23 cellular contexts compared by ENCODE assay signal in genomic region chr16:84947022-84947421, GRCh38.
A peak's percentile ranks its signal among the peaks of the same experiment; 100 is the strongest.
DNase-seq lines count a peak whose midpoint lies in the region; ATAC-seq and TF ChIP-seq lines count a peak whose summit lies in the region.
"Had no signal": no experiment of that assay in that cellular context is flagged by ENCODE, and none has a peak within 500 bp of the region (broad histone marks: within the 10 kb centered on the region; RNA-seq: fewer than 3 reads in every experiment).

No MANE protein-coding gene starts in this region.

- no peak overlapping the region for H3K14ac ChIP-seq in neuronal stem cell (ENCODE audit: low read length)

- ATAC-seq in left ventricle myocardium superior = peak; percentile 33
- no peak for ATAC-seq in activated naive CD4-positive, alpha-beta T cell treated with anti-CD3 and anti-CD28 coated beads, Interleukin-2, amount 50 U/mL, for 72 hours
- ATAC-seq: activated CD8-positive, alpha-beta T cell treated with anti-CD3 and anti-CD28 coated beads for 36 hours; esophagus mucosa; left lobe of liver; natural killer cell treated with Interleukin-12 subunit alpha and Interleukin-12 subunit beta and Interleukin-15 and Interleukin-18, amount 100 ng/mL, for 72 hours; sciatic nerve had no signal

- no peaks in the 10 kb centered on the region for H3K36me3 ChIP-seq in left ventricle myocardium inferior
- no peaks in the 10 kb centered on the region for H3K36me3 ChIP-seq in vagina
- H3K36me3 ChIP-seq in neuronal stem cell (replicated peaks in 1 of 2; ENCODE audit: control insufficient read depth in 2 of 2, insufficient read depth in 2 of 2, low read length in 2 of 2) = no peaks in the 10 kb centered on the region
- H3K36me3 ChIP-seq: heart right ventricle, upper lobe of left lung had no signal

- H3K4me3 ChIP-seq in left ventricle myocardium inferior (no peak overlapping the region), vagina (no peak overlapping the region), neuronal stem cell (ENCODE audit: low read length in 2 of 2) (no peak overlapping the region)
- H3K4me3 ChIP-seq: heart right ventricle, upper lobe of left lung had no signal

- no peaks in the 10 kb centered on the region for H3K36me3 Mint-ChIP-seq in activated naive CD4-positive, alpha-beta T cell treated with anti-CD3 and anti-CD28 coated beads, Interleukin-2, amount 50 U/mL, for 72 hours
- H3K36me3 Mint-ChIP-seq: natural killer cell treated with Interleukin-12 subunit alpha and Interleukin-12 subunit beta and Interleukin-15 and Interleukin-18, amount 100 ng/mL, for 72 hours had no signal

- no peak overlapping the region for H2BK120ac ChIP-seq in neuronal stem cell (ENCODE audit: low read depth, low read length)

- H3K4me1 ChIP-seq in left ventricle myocardium inferior = peaks cover 3% of the 10 kb centered on the region
- H3K4me1 ChIP-seq in vagina = peaks cover 21% of the 10 kb centered on the region
- H3K4me1 ChIP-seq in neuronal stem cell (ENCODE audit: control insufficient read depth in 2 of 2, insufficient read depth in 1 of 2, low read depth in 1 of 2, low read length in 2 of 2) = no peaks in the 10 kb centered on the region

- H3K4ac ChIP-seq in neuronal stem cell (ENCODE audit: low read length) = no peak overlapping the region

- no peak overlapping the region for H4K8ac ChIP-seq in neuronal stem cell (ENCODE audit: low read depth, low read length)

- intact Hi-C loops in left ventricle myocardium superior (cut with micrococcal nuclease) (no loop called here), left ventricle myocardium inferior (cut with micrococcal nuclease) (no loop called here), vagina (cut with DNase I) (no loop called here)

- H3K27ac Mint-ChIP-seq in activated naive CD4-positive, alpha-beta T cell treated with anti-CD3 and anti-CD28 coated beads, Interleukin-2, amount 50 U/mL, for 72 hours = no peak overlapping the region
- H3K27ac Mint-ChIP-seq: activated CD8-positive, alpha-beta T cell treated with anti-CD3 and anti-CD28 coated beads for 36 hours; activated T-helper 2 cell treated with anti-CD3 and anti-CD28 coated beads, Interferon-gamma antibody, Interleukin-2, Interleukin-4, amounts not matched to agents 10 μg/mL and 5 μg/mL and 100 μg/mL, durations not matched to agents 14 hours and 24 hours and 36 hours; natural killer cell treated with Interleukin-12 subunit alpha and Interleukin-12 subunit beta and Interleukin-15 and Interleukin-18, amount 100 ng/mL, for 72 hours had no signal

- H3K4me2 ChIP-seq in neuronal stem cell (ENCODE audit: insufficient read depth, low read length, poor library complexity, severe bottlenecking) = no peak overlapping the region

- H3K27ac ChIP-seq in left ventricle myocardium inferior (replicated peaks) = no peak overlapping the region
- H3K27ac ChIP-seq in vagina = peak overlapping the region; percentile 40
- no peak overlapping the region for H3K27ac ChIP-seq in neuronal stem cell (replicated peaks; ENCODE audit: low read length)
- H3K27ac ChIP-seq: heart right ventricle, upper lobe of left lung had no signal

- H3K9me3 ChIP-seq in left ventricle myocardium inferior (replicated peaks) (no peaks in the 10 kb centered on the region), vagina (no peaks in the 10 kb centered on the region), neuronal stem cell (replicated peaks in 1 of 2; ENCODE audit: control insufficient read depth in 2 of 2, insufficient read depth in 1 of 2, low read depth in 1 of 2, low read length in 2 of 2) (no peaks in the 10 kb centered on the region)
- H3K9me3 ChIP-seq: heart right ventricle, upper lobe of left lung had no signal

- no peaks in the 10 kb centered on the region for H3K9me3 Mint-ChIP-seq in activated naive CD4-positive, alpha-beta T cell treated with anti-CD3 and anti-CD28 coated beads, Interleukin-2, amount 50 U/mL, for 72 hours
- H3K9me3 Mint-ChIP-seq: activated CD8-positive, alpha-beta T cell treated with anti-CD3 and anti-CD28 coated beads for 36 hours; activated T-helper 2 cell treated with anti-CD3 and anti-CD28 coated beads, Interferon-gamma antibody, Interleukin-2, Interleukin-4, amounts not matched to agents 10 μg/mL and 5 μg/mL and 100 μg/mL, durations not matched to agents 14 hours and 24 hours and 36 hours; natural killer cell treated with Interleukin-12 subunit alpha and Interleukin-12 subunit beta and Interleukin-15 and Interleukin-18, amount 100 ng/mL, for 72 hours had no signal

- H2BK15ac ChIP-seq in neuronal stem cell (ENCODE audit: low read length) = no peak overlapping the region

- no peak overlapping the region for H2BK12ac ChIP-seq in neuronal stem cell (ENCODE audit: low read length)

- no CpG with 5 or more reads among the region's 9 CpGs for WGBS in neuronal stem cell (ENCODE audit: extremely low coverage in 2 of 2, insufficient read length in 2 of 2, insufficient replicate concordance in 1 of 2), 2 donors

- no peak for TF ChIP-seq POLR2A in vagina (IDR thresholded peaks at IDR 0.05)

- H2BK5ac ChIP-seq in neuronal stem cell (ENCODE audit: low read length) = no peak overlapping the region

- TF ChIP-seq CTCF in left ventricle myocardium inferior (IDR thresholded peaks at IDR 0.05; ENCODE audit: borderline replicate concordance) (no peak), vagina (IDR thresholded peaks at IDR 0.05) (no peak)

- no peaks in the 10 kb centered on the region for H3K79me1 ChIP-seq in neuronal stem cell (ENCODE audit: low read depth, low read length)

- H4K91ac ChIP-seq in neuronal stem cell (ENCODE audit: low read depth, low read length, poor library complexity) = no peak overlapping the region

- H3K18ac ChIP-seq in neuronal stem cell (ENCODE audit: low read length) = no peak overlapping the region

- DNase-seq in left ventricle myocardium superior (no peak), left ventricle myocardium inferior (no peak), RPMI8226 (peak; percentile 64), left kidney (ENCODE audit: low read depth, low spot score) (peak; percentile 41), vagina (ENCODE audit: extremely low spot score in 2 of 2) (no peak), occipital lobe (lab: John Stamatoyannopoulos, UW) (no peak), neuronal stem cell (ENCODE audit: low spot score) (no peak)
- DNase-seq in activated naive CD4-positive, alpha-beta T cell treated with anti-CD3 and anti-CD28 coated beads, Interleukin-2, amount 50 U/mL, for 72 hours (ENCODE audit: low spot score in 2 of 2) = no peak
- DNase-seq: ACHN; activated CD8-positive, alpha-beta T cell treated with anti-CD3 and anti-CD28 coated beads for 36 hours; aorta; DMS 273 treated with DMSO at 0.1 percent for 48 hours; heart right ventricle; NCI-H1436 treated with DMSO at 0.1 percent for 48 hours; NCI-H526 treated with DMSO at 0.1 percent for 48 hours; SHP77; stimulated activated CD4-positive, alpha-beta T cell treated with anti-CD3 and anti-CD28 coated beads, Interleukin-4, amount 100 ng/mL, for 1 hour had no signal

- H2AFZ ChIP-seq in neuronal stem cell (ENCODE audit: low read length) = no peak overlapping the region

- H3K27me3 ChIP-seq in left ventricle myocardium inferior (ENCODE audit: low read depth) = no peaks in the 10 kb centered on the region
- no peaks in the 10 kb centered on the region for H3K27me3 ChIP-seq in vagina
- peaks cover 0 to 3% (median 3%) of the 10 kb centered on the region in 3 experiments for H3K27me3 ChIP-seq in neuronal stem cell (ENCODE audit: control insufficient read depth in 3 of 3, insufficient read depth in 3 of 3, low read depth in 1 of 3, low read length in 3 of 3)
- H3K27me3 ChIP-seq: heart right ventricle, upper lobe of left lung had no signal

- no peak overlapping the region for H3K23ac ChIP-seq in neuronal stem cell (ENCODE audit: low read depth, low read length, poor library complexity)

- no peak overlapping the region for H3K9ac ChIP-seq in neuronal stem cell (ENCODE audit: low read depth, low read length, poor library complexity)

- no peak overlapping the region for H2AK5ac ChIP-seq in neuronal stem cell (ENCODE audit: low read depth, low read length)

Comparison
In these comparisons a context has a peak if more than half of its experiments do, and no peak if none do; other contexts are left out.
1. DNase-seq: peak in RPMI8226 (single experiment) and left kidney (single experiment); none in left ventricle myocardium superior (single experiment), left ventricle myocardium inferior (single experiment), vagina (0 of 2), occipital lobe (single experiment), neuronal stem cell (single experiment) and activated naive CD4-positive, alpha-beta T cell treated with anti-CD3 and anti-CD28 coated beads, Interleukin-2, amount 50 U/mL, for 72 hours (0 of 2).